In the genomic region with DNA sequence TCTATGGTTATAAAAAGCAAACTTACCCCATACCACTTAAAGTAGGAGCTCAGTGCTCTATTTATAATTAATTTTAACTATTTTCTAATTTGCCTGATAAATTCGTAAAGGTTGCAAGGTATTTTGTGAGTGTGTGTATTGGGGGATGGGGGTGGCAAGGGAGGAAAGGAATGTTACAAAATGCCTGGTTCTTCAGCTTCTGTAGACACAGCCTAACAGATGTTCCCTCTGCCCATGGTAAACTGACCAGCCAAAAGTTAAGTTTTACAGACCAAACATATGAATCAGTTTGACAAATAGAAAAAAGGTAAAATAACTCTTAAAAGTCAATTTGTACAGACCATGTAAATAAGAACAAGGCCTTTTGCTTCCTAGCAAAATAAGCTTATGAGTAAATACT, we compare ENCODE assay signal across 18 cellular contexts.
"Had no signal": no experiment of that assay in that cellular context is flagged by ENCODE, and none has a peak within 500 bp of the region (broad histone marks: within the 10 kb centered on the region; RNA-seq: fewer than 3 reads in every experiment).

No MANE protein-coding gene starts in this region.

- ATAC-seq: Panc1, SK-N-SH treated with all-trans-retinoic acid at 6 μM for 48 hours, T-helper 17 cell had no signal

- H3K27ac Mint-ChIP-seq: T-helper 17 cell had no signal

- H3K27ac ChIP-seq: RWPE1 had no signal

- H3K4me3 ChIP-seq: MG63 had no signal

- H3K27me3 Mint-ChIP-seq: T-helper 17 cell had no signal

- DNase-seq: KBM-7, MG63, NCI-H1092, NCI-H1105 treated with DMSO at 0.1 percent for 48 hours, NCI-H1436, NCI-H187, NCI-H2029, NCI-H2081 treated with DMSO at 0.1 percent for 48 hours, NCI-H2171 treated with DMSO at 0.1 percent for 48 hours, NCI-H524, NCI-H526 treated with DMSO at 0.1 percent for 48 hours, NCI-H748 treated with DMSO at 0.1 percent for 48 hours, SHP77, T-helper 1 cell, T-helper 17 cell had no signal

- H3K4me3 Mint-ChIP-seq: T-helper 17 cell had no signal

- H3K9me3 ChIP-seq: MG63 had no signal

- H3K27me3 ChIP-seq: MG63 had no signal

- H3K36me3 ChIP-seq: MG63 had no signal
